ENCODE assay signal across 8 cellular contexts in the genomic region with DNA sequence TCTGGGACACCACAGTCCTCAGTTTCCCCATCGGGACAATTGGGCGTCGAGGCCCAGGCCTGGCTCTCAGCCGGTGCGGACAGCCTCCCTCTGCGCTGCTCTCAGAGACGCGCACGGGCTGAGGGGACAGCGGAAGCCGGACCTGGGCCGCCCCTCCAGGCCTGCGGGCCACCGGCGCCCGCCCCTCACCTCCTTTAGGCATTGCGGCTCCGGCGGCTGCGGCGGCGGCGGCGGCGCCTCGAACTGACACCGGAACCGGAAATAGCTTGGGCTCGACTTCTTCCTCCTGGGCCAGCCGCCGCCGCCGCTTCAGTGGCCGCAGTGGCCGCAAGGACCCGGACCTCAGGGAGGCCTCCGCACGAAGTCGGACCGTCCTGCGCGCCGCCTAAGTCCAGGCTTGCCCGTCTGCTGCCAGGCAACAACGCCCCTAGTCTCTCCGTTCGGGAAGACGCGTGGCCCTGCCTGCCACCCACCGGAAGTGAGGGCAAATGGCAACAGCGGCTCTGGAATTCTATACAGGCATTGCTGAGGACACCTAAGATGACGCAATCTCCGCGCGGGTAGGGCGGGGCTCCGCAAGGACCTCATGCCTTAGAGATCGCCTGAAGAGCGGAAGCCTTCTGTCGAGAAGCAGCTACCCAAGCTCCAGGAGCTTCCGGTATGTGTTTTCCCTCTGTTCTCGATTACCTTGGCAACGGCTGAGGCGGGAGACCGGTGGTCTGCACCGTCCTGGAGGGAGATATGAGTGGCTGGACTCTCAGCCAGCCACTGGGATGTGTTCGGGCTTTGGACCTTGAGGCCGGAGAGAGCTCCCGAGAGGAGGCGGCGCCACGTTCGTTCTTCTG. TPM values are rescaled to one million over a fixed set of nuclear protein-coding genes. Genes with fewer than 3 reads are reported as not detected.
DNase-seq lines count a peak whose midpoint lies in the region; ATAC-seq and TF ChIP-seq lines count a peak whose summit lies in the region.

BUD31 (plus strand) TSS at position 623 of the 845 bp plus-strand sequence. CDS start 2,124 bp downstream, outside the sequence.
A gene with protein sequence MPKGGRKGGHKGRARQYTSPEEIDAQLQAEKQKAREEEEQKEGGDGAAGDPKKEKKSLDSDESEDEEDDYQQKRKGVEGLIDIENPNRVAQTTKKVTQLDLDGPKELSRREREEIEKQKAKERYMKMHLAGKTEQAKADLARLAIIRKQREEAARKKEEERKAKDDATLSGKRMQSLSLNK (minus strand): TSS at position 251 of the 845 bp plus-strand sequence. CDS start 49 bp downstream, at position 202.

- H3K4me3 ChIP-seq in right cardiac atrium (ENCODE audit: low read length) (peak within 1 kb of the TSS; percentile 97), vagina (peak within 1 kb of the TSS; percentile 94 to 99)

- under 1% methylated on average over 73 of the region's 73 CpGs for WGBS in right cardiac atrium

- ATAC-seq in GM18498 (IDR thresholded peaks at IDR 0.05; ENCODE audit: unreplicated experiment), result peak; percentile 80
- peak; percentile 78 for ATAC-seq in HG02938 (IDR thresholded peaks at IDR 0.05; ENCODE audit: unreplicated experiment)
- ATAC-seq in right cardiac atrium, result peak; percentile 95 to 96

- H3K27me3 ChIP-seq in right cardiac atrium (ENCODE audit: control insufficient read depth, insufficient read depth) (no peaks in the 10 kb centered on the region), vagina (no peaks in the 10 kb centered on the region)

- H3K4me1 ChIP-seq in right cardiac atrium (ENCODE audit: control insufficient read depth, insufficient read depth, low read length) (peaks cover 7% of the 10 kb centered on the region), vagina (peaks cover 58% of the 10 kb centered on the region)

- H3K36me3 ChIP-seq in vagina, result peaks cover 8 to 35% of the 10 kb centered on the region in 2 donors

- peak in 1 of 2 donors; percentile 64 for TF ChIP-seq POLR2A in vagina (IDR thresholded peaks at IDR 0.05)

- no peak for TF ChIP-seq CTCF in vagina (IDR thresholded peaks at IDR 0.05)

- H3K27ac ChIP-seq in right cardiac atrium (ENCODE audit: low read length), result peak within 1 kb of the TSS; percentile 99
- peak within 1 kb of the TSS; percentile 93 for H3K27ac ChIP-seq in vagina

- intact Hi-C loops in right cardiac atrium (cut with DNase I) (no loop called here), vagina (cut with DNase I) (loop anchor here (10.0 kb wide), 1 partner anchor 264 kb away; the partner anchor contains the start of gene SMURF1)

- DNase-seq in NCI-H187 (lab: John Stamatoyannopoulos, UW) (peak; percentile 94 to 97), T-helper 2 cell (peak; percentile 75 to 96 (median 90)), anterior cingulate cortex (lab: John Stamatoyannopoulos, UW) (peak; percentile 68 to 100 (median 95)), right cardiac atrium (peak; percentile 96 to 98 (median 97)), putamen (ENCODE audit: low spot score) (peak; percentile 94), vagina (ENCODE audit: extremely low spot score in 2 of 2) (peak in 1 of 2 donors; percentile 98)

- H3K9me3 ChIP-seq in right cardiac atrium (ENCODE audit: control insufficient read depth, low read length), result no peaks in the 10 kb centered on the region
- H3K9me3 ChIP-seq in vagina, result no peaks in the 10 kb centered on the region

RNA-seq across cellular contexts. Expression of gene BUD31, which starts in this region (rescaled TPM):
- 10 to 100 TPM; 37.8 to 53.6 (median 44.0) TPM for total RNA-seq in right cardiac atrium
- polyA plus RNA-seq in right cardiac atrium, result 65.1 TPM
- 52.3 TPM for total RNA-seq in vagina

RNA-seq across cellular contexts. Expression of the second gene that starts in this region (rescaled TPM):
- 10 to 100 TPM; 85.9 to 95.9 (median 90.1) TPM for total RNA-seq in right cardiac atrium
- polyA plus RNA-seq in right cardiac atrium, result 167 TPM
- 48.1 TPM for total RNA-seq in vagina
